Comparison of ENCODE assay signal across 13 cellular contexts in the genomic region with DNA sequence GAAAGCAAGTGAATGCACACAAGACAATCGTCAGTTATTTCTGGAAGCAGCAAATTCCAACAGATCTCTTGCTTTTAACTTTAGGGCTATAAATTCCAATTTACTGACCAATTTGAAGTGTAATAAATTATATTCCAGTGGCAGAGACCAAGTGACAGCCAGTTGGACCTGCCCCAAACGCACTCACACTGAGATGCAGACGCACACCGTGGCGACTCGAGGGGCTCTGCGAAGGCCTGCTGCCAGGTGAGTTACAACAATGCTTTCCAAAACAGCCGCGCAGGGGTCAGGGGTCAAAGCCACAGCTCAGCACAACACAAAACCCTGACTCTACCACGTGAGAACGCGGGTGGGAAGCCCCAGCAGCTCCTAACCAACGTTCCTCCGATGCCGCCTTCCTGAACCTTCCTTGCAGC.
DNase-seq lines count a peak whose midpoint lies in the region; TF ChIP-seq lines count a peak whose summit lies in the region.
"Had no signal": no experiment of that assay in that cellular context is flagged by ENCODE, and none has a peak within 500 bp of the region (broad histone marks: within the 10 kb centered on the region; RNA-seq: fewer than 3 reads in every experiment).

No MANE protein-coding gene starts in this region.

- peak overlapping the region; percentile 20 for H3K27ac ChIP-seq in cardiac muscle cell
- H3K27ac ChIP-seq in right atrium auricular region, result no peak overlapping the region
- H3K27ac ChIP-seq in coronary artery, result peak overlapping the region in 1 of 2 donors; percentile 29
- no peak overlapping the region for H3K27ac ChIP-seq in ovary
- H3K27ac ChIP-seq: BLaER1 had no signal

- H3K9me3 ChIP-seq in cardiac muscle cell (ENCODE audit: low read depth) (no peaks in the 10 kb centered on the region), right atrium auricular region (no peaks in the 10 kb centered on the region), ovary (no peaks in the 10 kb centered on the region)
- H3K9me3 ChIP-seq: BLaER1, heart left ventricle had no signal

- no peak for TF ChIP-seq EP300 in ovary (IDR thresholded peaks at IDR 0.05)

- H3K4me1 ChIP-seq in cardiac muscle cell (ENCODE audit: low read depth), result peaks cover 7% of the 10 kb centered on the region
- H3K4me1 ChIP-seq in right atrium auricular region, result peaks cover 0 to 71% of the 10 kb centered on the region in 2 donors
- H3K4me1 ChIP-seq in ovary (ENCODE audit: insufficient read depth), result peaks cover 38% of the 10 kb centered on the region

- H3K36me3 ChIP-seq in cardiac muscle cell, result peaks cover 4% of the 10 kb centered on the region
- peaks cover 5% of the 10 kb centered on the region for H3K36me3 ChIP-seq in right atrium auricular region
- H3K36me3 ChIP-seq in ovary, result no peaks in the 10 kb centered on the region

- 24 to 43% (median 41%) methylated on average over 15 of the region's 15 CpGs for WGBS in ovary, 3 donors

- DNase-seq in cardiac muscle cell (ENCODE audit: low read depth in 1 of 2, low spot score in 1 of 2) (no peak), right atrium auricular region (ENCODE audit: low spot score) (no peak), coronary artery (ENCODE audit: low spot score) (no peak), ovary (peak in 3 of 5 donors; percentile 48 to 68 (median 57)), ureter (ENCODE audit: low spot score) (no peak), RKO (ENCODE audit: low spot score) (no peak), head of caudate nucleus (no peak)
- no peak for DNase-seq in stimulated activated CD4-positive, alpha-beta T cell treated with anti-CD3 and anti-CD28 coated beads, Interleukin-12 subunit alpha, Interleukin-12 subunit beta, amount 100 ng/mL, for 4 hours
- DNase-seq: activated CD4-positive, alpha-beta T cell treated with anti-CD3 and anti-CD28 coated beads for 48 hours; NCI-H1436; NCI-H2171 treated with DMSO at 0.1 percent for 48 hours had no signal

- H3K4me3 ChIP-seq in cardiac muscle cell, result no peak overlapping the region
- H3K4me3 ChIP-seq in right atrium auricular region, result no peak overlapping the region
- H3K4me3 ChIP-seq in coronary artery, result peak overlapping the region; percentile 46
- H3K4me3 ChIP-seq in ovary, result no peak overlapping the region
- H3K4me3 ChIP-seq: BLaER1, heart left ventricle had no signal

- no peak for TF ChIP-seq POLR2A in ovary (IDR thresholded peaks at IDR 0.05)

- H3K27me3 ChIP-seq in cardiac muscle cell, result no peaks in the 10 kb centered on the region
- H3K27me3 ChIP-seq in right atrium auricular region, result no peaks in the 10 kb centered on the region
- no peaks in the 10 kb centered on the region for H3K27me3 ChIP-seq in ovary
- H3K27me3 ChIP-seq: BLaER1, heart left ventricle had no signal

- intact Hi-C loops in ovary (cut with DNase I), result no loop called here
- intact Hi-C loops in head of caudate nucleus (cut with DNase I), result no loop called here

- TF ChIP-seq CTCF in cardiac muscle cell (IDR thresholded peaks at IDR 0.05; ENCODE audit: low read depth, low read length) (no peak), right atrium auricular region (IDR thresholded peaks at IDR 0.05) (no peak), coronary artery (IDR thresholded peaks at IDR 0.05) (no peak), ovary (IDR thresholded peaks at IDR 0.05) (no peak)

Comparison
In these comparisons a context has a peak if more than half of its experiments do, and no peak if none do; other contexts are left out.
1. DNase-seq: peak in ovary (3 of 5); none in cardiac muscle cell (0 of 2), right atrium auricular region (single experiment), coronary artery (single experiment), ureter (single experiment), RKO (single experiment), head of caudate nucleus (0 of 42) and stimulated activated CD4-positive, alpha-beta T cell treated with anti-CD3 and anti-CD28 coated beads, Interleukin-12 subunit alpha, Interleukin-12 subunit beta, amount 100 ng/mL, for 4 hours (single experiment).